In genomic region chr5:51382759-51383493, GRCh38 we compare ENCODE assay signal across 7 cellular contexts. TPM values are rescaled to one million over a fixed set of nuclear protein-coding genes. Genes with fewer than 3 reads are reported as not detected.
A peak's percentile ranks its signal among the peaks of the same experiment; 100 is the strongest.
DNase-seq lines count a peak whose midpoint lies in the region; ATAC-seq and TF ChIP-seq lines count a peak whose summit lies in the region.

Gene ISL1 (plus strand): TSS chr5:51383448. CDS start chr5:51383672, 224 bp downstream.

- intact Hi-C loops in ascending aorta (cut with DNase I), result no loop called here

- H3K36me3 ChIP-seq in ascending aorta (no peaks in the 10 kb centered on the region), iPS-18a (ENCODE audit: control insufficient read depth, low read depth, low read length) (no peaks in the 10 kb centered on the region), skeletal muscle tissue (ENCODE audit: control insufficient read depth in 3 of 3, insufficient read depth in 3 of 3, low read length in 3 of 3) (no peaks in the 10 kb centered on the region)

- H3K9ac ChIP-seq in iPS-18a (ENCODE audit: low read length) (no peak within 1 kb of the TSS), skeletal muscle tissue (ENCODE audit: low read depth in 1 of 3, low read length in 3 of 3) (peak within 1 kb of the TSS in 2 of 3 donors; percentile 48 to 55)

- H3K4me1 ChIP-seq in ascending aorta (peaks cover 0 to 6% of the 10 kb centered on the region in 2 donors), iPS-18a (ENCODE audit: control insufficient read depth, low read depth, low read length) (peaks cover 68% of the 10 kb centered on the region), skeletal muscle tissue (ENCODE audit: control insufficient read depth in 3 of 3, insufficient read depth in 3 of 3, low read length in 3 of 3) (peaks cover 6 to 27% (median 9%) of the 10 kb centered on the region in 3 donors)

- H3K9me3 ChIP-seq in ascending aorta, result no peaks in the 10 kb centered on the region
- H3K9me3 ChIP-seq in iPS-18a (ENCODE audit: control insufficient read depth, low read depth, low read length), result no peaks in the 10 kb centered on the region
- H3K9me3 ChIP-seq in skeletal muscle tissue (ENCODE audit: control insufficient read depth in 3 of 3, low read length in 3 of 3), result no peaks in the 10 kb centered on the region

- ATAC-seq in GM18909 (IDR thresholded peaks at IDR 0.05; ENCODE audit: poor library complexity, unreplicated experiment), result peak; percentile 54
- no peak for ATAC-seq in GM21737 (IDR thresholded peaks at IDR 0.05; ENCODE audit: unreplicated experiment)
- ATAC-seq in GM21360 (IDR thresholded peaks at IDR 0.05; ENCODE audit: unreplicated experiment), result no peak

- H3K27ac ChIP-seq in ascending aorta (no peak within 1 kb of the TSS), iPS-18a (ENCODE audit: low read length) (no peak within 1 kb of the TSS), skeletal muscle tissue (ENCODE audit: low read depth, low read length) (peak within 1 kb of the TSS; percentile 32)

- TF ChIP-seq CTCF in ascending aorta (IDR thresholded peaks at IDR 0.05), result no peak

- H3K27me3 ChIP-seq in ascending aorta (peaks cover 3% of the 10 kb centered on the region), iPS-18a (ENCODE audit: control insufficient read depth, insufficient read depth, low read length) (peaks cover 97% of the 10 kb centered on the region), skeletal muscle tissue (ENCODE audit: control insufficient read depth in 3 of 3, insufficient read depth in 3 of 3, low read length in 3 of 3) (peaks cover 71 to 88% (median 77%) of the 10 kb centered on the region in 3 donors)

- H3K4me3 ChIP-seq in ascending aorta (peak within 1 kb of the TSS; percentile 43 to 53), iPS-18a (ENCODE audit: low read length) (peak within 1 kb of the TSS; percentile 70), skeletal muscle tissue (ENCODE audit: low read length in 3 of 3) (peak within 1 kb of the TSS; percentile 30 to 61 (median 57))

- peak; percentile 72 to 81 for DNase-seq in NCI-H1930 (lab: John Stamatoyannopoulos, UW)
- no peak for DNase-seq in ascending aorta (ENCODE audit: low spot score in 2 of 2)

RNA-seq across cellular contexts. Expression of gene ISL1, which starts in this region (rescaled TPM):
- total RNA-seq in ascending aorta (not detected), skeletal muscle tissue (0.52 TPM)

Comparison
In these comparisons a context has a peak if more than half of its experiments do, and no peak if none do; other contexts are left out.
1. DNase-seq: peak in NCI-H1930 (2 of 2); none in ascending aorta (0 of 2).
2. Peak in every context shown above with its lines, with median percentiles within 50 percentile points of each other: H3K4me3 ChIP-seq.